8 cellular contexts compared by ENCODE assay signal in genomic region chrX:63913719-63914118, GRCh38.
"Had no signal": no experiment of that assay in that cellular context is flagged by ENCODE, and none has a peak within 500 bp of the region (broad histone marks: within the 10 kb centered on the region; RNA-seq: fewer than 3 reads in every experiment).

No MANE protein-coding gene starts in this region.

- DNase-seq: GDM1, GF-D8 had no signal

- ATAC-seq: GM12878 had no signal

- H3K4me3 ChIP-seq: GM12878 had no signal

- FAIRE-seq: G401.6, GM12878, GM12891, GM12892, GM18507, GM19239 had no signal
